ENCODE assay signal across 1 cellular context in the genomic region with DNA sequence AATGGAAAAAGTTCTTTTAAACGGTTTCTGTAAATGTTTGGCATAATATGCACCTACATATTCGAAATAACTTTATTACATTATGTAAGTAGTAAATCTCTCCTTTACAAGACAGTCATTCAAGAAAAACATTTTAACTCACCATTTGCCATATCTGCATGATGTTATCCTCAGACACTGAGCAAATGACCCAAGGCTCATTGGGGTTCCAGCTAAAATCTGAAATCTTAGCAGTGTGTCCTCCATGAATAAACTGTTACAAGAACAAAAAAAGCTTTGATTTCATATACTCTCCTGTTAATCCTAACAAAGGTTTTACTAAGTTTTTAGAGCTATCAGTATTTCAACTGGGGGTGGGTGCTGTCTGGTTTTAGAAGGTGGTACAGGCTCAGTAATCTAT.
TF ChIP-seq lines count a peak whose summit lies in the region.

No MANE protein-coding gene starts in this region.

TF ChIP-seq in WTC11, 78 proteins besides CTCF, POLR2A, EP300 and RAD21 (continued from another document):
- TF ChIP-seq, protein P1, sequence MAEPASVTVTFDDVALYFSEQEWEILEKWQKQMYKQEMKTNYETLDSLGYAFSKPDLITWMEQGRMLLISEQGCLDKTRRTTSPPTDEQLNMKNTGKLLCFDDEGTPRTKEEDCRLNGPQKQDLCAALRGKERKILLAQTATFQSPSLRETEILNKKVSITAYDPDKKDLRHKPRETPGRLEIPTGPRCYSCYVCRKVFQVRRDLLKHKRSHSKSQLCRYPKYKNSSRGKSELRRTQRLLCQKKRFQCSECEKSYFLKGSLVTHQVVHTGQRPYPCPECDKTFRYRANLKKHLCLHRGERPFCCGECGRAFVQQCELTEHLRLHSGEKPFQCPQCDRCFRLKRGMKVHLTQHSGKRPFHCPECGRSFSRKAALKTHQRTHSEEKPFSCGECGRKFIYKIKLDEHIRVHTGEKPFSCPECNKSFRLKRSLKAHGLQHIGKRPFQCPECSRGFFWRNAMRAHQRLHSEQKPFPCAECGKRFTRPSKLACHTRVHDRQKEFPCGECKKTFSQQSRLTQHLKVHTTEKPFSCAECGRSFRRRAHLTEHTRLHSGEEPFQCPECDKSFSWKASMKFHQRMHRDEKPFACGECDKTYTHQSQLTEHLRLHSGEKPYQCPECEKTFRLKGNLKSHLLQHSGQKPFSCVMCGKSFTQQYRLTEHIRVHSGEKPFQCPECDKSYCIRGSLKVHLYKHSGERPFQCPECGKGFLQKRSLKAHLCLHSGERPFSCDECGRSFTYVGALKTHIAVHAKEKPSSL (CRISPR knock-in tag; conservative IDR thresholded peaks at IDR 0.05): no peak
- TF ChIP-seq JAZF1 (CRISPR knock-in tag; IDR thresholded peaks at IDR 0.05): no peak
